8 cellular contexts compared by ENCODE assay signal in the genomic region with DNA sequence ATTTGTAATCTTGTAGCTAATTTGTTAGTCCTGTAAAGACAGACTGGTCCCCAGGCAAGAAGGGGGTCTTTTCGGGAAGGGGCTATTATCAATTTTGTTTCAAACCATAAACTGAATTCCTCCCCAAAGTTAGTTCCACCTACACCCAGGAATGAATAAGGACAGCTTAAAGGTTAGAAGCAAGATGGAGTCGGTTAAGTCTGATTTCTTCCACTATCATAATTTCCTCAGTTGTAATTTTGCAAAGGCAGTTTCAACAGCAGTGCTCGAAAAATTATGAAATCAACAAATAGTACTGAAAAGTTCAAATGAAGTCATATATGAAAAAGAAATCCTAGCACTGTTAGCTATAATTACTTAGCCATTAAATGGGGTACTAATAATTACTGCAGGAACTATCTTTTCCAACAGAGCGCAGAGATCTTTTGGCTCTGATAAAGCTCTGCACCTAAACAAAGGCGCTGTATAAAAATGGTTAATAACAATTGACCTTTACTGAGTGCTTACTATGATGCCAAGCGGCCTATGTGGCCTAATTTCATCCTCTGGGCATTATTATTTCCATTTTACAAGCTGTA. TPM values are rescaled to one million over a fixed set of nuclear protein-coding genes. Genes with fewer than 3 reads are reported as not detected.
A peak's percentile ranks its signal among the peaks of the same experiment; 100 is the strongest.
DNase-seq lines count a peak whose midpoint lies in the region; ATAC-seq and TF ChIP-seq lines count a peak whose summit lies in the region.

No MANE protein-coding gene starts in this region.

- DNase-seq in AG10803 (ENCODE audit: low read depth) (no peak), NB4 (ENCODE audit: low read depth) (no peak), dorsolateral prefrontal cortex (no peak), natural killer cell (no peak), RPMI8226 (no peak)

- no peak for TF ChIP-seq POLR2A in NB4 (IDR thresholded peaks at IDR 0.05; ENCODE audit: extremely low read depth, insufficient read length)

- ATAC-seq in natural killer cell: no peak
- no peak for ATAC-seq in HG03196 (IDR thresholded peaks at IDR 0.05; ENCODE audit: unreplicated experiment)
- ATAC-seq in HG03354 (IDR thresholded peaks at IDR 0.05; ENCODE audit: poor library complexity, severe bottlenecking, unreplicated experiment): no peak
- no peak for ATAC-seq in HG02981 (IDR thresholded peaks at IDR 0.05; ENCODE audit: unreplicated experiment)

- H3K4me3 Mint-ChIP-seq in natural killer cell: peak overlapping the region; percentile 100

- no peaks in the 10 kb centered on the region for H3K9me3 Mint-ChIP-seq in natural killer cell

- H3K27ac ChIP-seq in dorsolateral prefrontal cortex: peak overlapping the region; percentile 79 to 100 (median 96)

- H3K27me3 ChIP-seq in dorsolateral prefrontal cortex: no peaks in the 10 kb centered on the region

- no peaks in the 10 kb centered on the region for H3K27me3 Mint-ChIP-seq in natural killer cell (ENCODE audit: low read depth in 2 of 2)

- intact Hi-C loops in dorsolateral prefrontal cortex (cut with DNase I) (loop anchor here (5.0 kb wide), 2 partner anchors 39 to 44 kb away; partner anchors contain the start of genes CHCHD1 (in 1 of the 2) and ZSWIM8 (in 1 of the 2)), natural killer cell (cut with micrococcal nuclease) (no loop called here)

- no peak for TF ChIP-seq CTCF in AG10803 (conservative IDR thresholded peaks at IDR 0.05; ENCODE audit: low read length)
- no peak for TF ChIP-seq CTCF in NB4 (IDR thresholded peaks at IDR 0.05; ENCODE audit: low read depth, low read length)
- TF ChIP-seq CTCF in dorsolateral prefrontal cortex (IDR thresholded peaks at IDR 0.05 in 54 of 56, conservative IDR thresholded peaks at IDR 0.05 in 2 of 56; ENCODE audit: low read depth in 1 of 56, partially characterized antibody in 56 of 56): peak in 1 of 56 donors; percentile 4
- no peak for TF ChIP-seq CTCF in natural killer cell (IDR thresholded peaks at IDR 0.05)

- H3K4me3 ChIP-seq in AG10803 (ENCODE audit: low read length) (peak overlapping the region; percentile 98), NB4 (ENCODE audit: low read depth, low read length) (peak overlapping the region; percentile 89), dorsolateral prefrontal cortex (peak overlapping the region; percentile 55 to 100 (median 94))

- peak overlapping the region; percentile 98 to 99 for H3K27ac Mint-ChIP-seq in natural killer cell

- H3K4me1 Mint-ChIP-seq in natural killer cell: peaks cover 27 to 32% of the 10 kb centered on the region in 2 donors

- H3K36me3 Mint-ChIP-seq in natural killer cell: no peaks in the 10 kb centered on the region

RNA-seq across cellular contexts. Expression of gene SEC24C, which starts 0.8 kb away (rescaled TPM):
- 10 to 100 TPM; 55.3 to 85.9 (median 67.1) TPM for total RNA-seq in dorsolateral prefrontal cortex
- 100 to 1,000 TPM; 153 to 161 (median 160) TPM for total RNA-seq in natural killer cell

RNA-seq across cellular contexts. Expression of gene CHCHD1, which starts 38.4 kb away (rescaled TPM):
- total RNA-seq in dorsolateral prefrontal cortex: 10 to 100 TPM; 10.3 to 24.7 (median 16.6) TPM
- total RNA-seq in natural killer cell: 1 to 10 TPM; 5.2 to 7.0 (median 5.9) TPM

RNA-seq across cellular contexts. Expression of gene ZSWIM8, which starts 42.0 kb away (rescaled TPM):
- total RNA-seq in dorsolateral prefrontal cortex: 100 to 1,000 TPM in 114 of 120 experiments, 10 to 100 TPM in 6; 83.0 to 208 (median 131) TPM
- total RNA-seq in natural killer cell: 100 to 1,000 TPM; 157 to 161 (median 159) TPM

RNA-seq across cellular contexts. Expression of gene AGAP5, which starts 45.5 kb away (rescaled TPM):
- total RNA-seq in dorsolateral prefrontal cortex: 10 to 100 TPM in 90 of 120 experiments, 1 to 10 TPM in 30; 5.2 to 20.2 (median 11.8) TPM
- total RNA-seq in natural killer cell: 10 to 100 TPM in 1 of 3 donors, 1 to 10 TPM in 2; 8.4 to 14.6 (median 9.4) TPM
